In genomic region chr20:52235129-52235528, GRCh38 we compare ENCODE assay signal across 18 cellular contexts. TPM values are rescaled to one million over a fixed set of nuclear protein-coding genes. Genes with fewer than 3 reads are reported as not detected.
DNase-seq lines count a peak whose midpoint lies in the region; ATAC-seq and TF ChIP-seq lines count a peak whose summit lies in the region.
"Had no signal": no experiment of that assay in that cellular context is flagged by ENCODE, and none has a peak within 500 bp of the region (broad histone marks: within the 10 kb centered on the region; RNA-seq: fewer than 3 reads in every experiment).

No MANE protein-coding gene starts in this region.

- no peak overlapping the region for H3K4me3 Mint-ChIP-seq in osteocyte (ENCODE audit: unreplicated experiment)
- H3K4me3 Mint-ChIP-seq: CD14-positive monocyte; CD4-positive, CD25-positive, alpha-beta regulatory T cell had no signal

- H3K4me1 ChIP-seq in liver (ENCODE audit: control insufficient read depth in 4 of 4, insufficient read depth in 4 of 4, low read length in 3 of 4), result peaks cover 2 to 24% (median 13%) of the 10 kb centered on the region in 4 donors
- H3K4me1 ChIP-seq: BE2C had no signal

- no peaks in the 10 kb centered on the region for H3K27me3 ChIP-seq in liver (ENCODE audit: control insufficient read depth in 4 of 4, insufficient read depth in 4 of 4, low read length in 3 of 4)
- H3K27me3 ChIP-seq: BE2C, BLaER1 had no signal

- no peak overlapping the region for H3K9ac ChIP-seq in liver (ENCODE audit: low read depth in 1 of 2, low read length in 2 of 2)
- H3K9ac ChIP-seq: BLaER1 had no signal

- WGBS in liver, result 42% methylated on average over 4 of the region's 4 CpGs

- no peak overlapping the region for H3K27ac Mint-ChIP-seq in osteocyte (ENCODE audit: unreplicated experiment)
- H3K27ac Mint-ChIP-seq: CD14-positive monocyte; CD4-positive, alpha-beta memory T cell; CD4-positive, CD25-positive, alpha-beta regulatory T cell had no signal

- peak; percentile 80 for ATAC-seq in left lobe of liver
- ATAC-seq: A549 had no signal

- H3K4me1 Mint-ChIP-seq in osteocyte (ENCODE audit: unreplicated experiment), result peaks cover 4% of the 10 kb centered on the region
- H3K4me1 Mint-ChIP-seq: CD14-positive monocyte; CD4-positive, alpha-beta memory T cell; CD4-positive, CD25-positive, alpha-beta regulatory T cell had no signal

- DNase-seq in left lobe of liver (ENCODE audit: low spot score) (peak; percentile 76), osteocyte (ENCODE audit: extremely low spot score, unreplicated experiment) (peak; percentile 62), medulla oblongata (ENCODE audit: extremely low spot score) (no peak), anterior cingulate cortex (lab: John Stamatoyannopoulos, UW) (no peak), NCI-H1694 treated with DMSO at 0.1 percent for 48 hours (lab: John Stamatoyannopoulos, UW) (no peak)
- DNase-seq: BE2C; C1 segment of cervical spinal cord; Caco-2; Calu3; CD4-positive, alpha-beta memory T cell; CD4-positive, CD25-positive, alpha-beta regulatory T cell; DMS79 treated with DMSO at 0.1 percent for 48 hours; GF-D8 had no signal

- H3K36me3 ChIP-seq in liver (ENCODE audit: control insufficient read depth in 4 of 4, insufficient read depth in 3 of 4, low read depth in 1 of 4, low read length in 3 of 4), result no peaks in the 10 kb centered on the region
- H3K36me3 ChIP-seq: BE2C, BLaER1 had no signal

- H3K9me3 Mint-ChIP-seq in osteocyte (ENCODE audit: unreplicated experiment), result no peaks in the 10 kb centered on the region

- no peak overlapping the region for H3K4me3 ChIP-seq in liver (ENCODE audit: low read depth in 1 of 3, low read length in 3 of 3)
- H3K4me3 ChIP-seq: A549, BLaER1 had no signal

- peak overlapping the region in 1 of 2 donors; percentile 56 for H3K27ac ChIP-seq in liver (ENCODE audit: low read depth in 1 of 2, low read length in 2 of 2)
- H3K27ac ChIP-seq: 22Rv1, A549, BLaER1 had no signal

- TF ChIP-seq RAD21 in liver (IDR thresholded peaks at IDR 0.05), result no peak

- no peaks in the 10 kb centered on the region for H3K36me3 Mint-ChIP-seq in osteocyte (ENCODE audit: unreplicated experiment)
- H3K36me3 Mint-ChIP-seq: CD14-positive monocyte; CD4-positive, alpha-beta memory T cell; CD4-positive, CD25-positive, alpha-beta regulatory T cell had no signal

- peaks cover 16% of the 10 kb centered on the region for H3K27me3 Mint-ChIP-seq in osteocyte (ENCODE audit: unreplicated experiment)

- H3K9me3 ChIP-seq in liver (ENCODE audit: control insufficient read depth in 4 of 4, low read length in 3 of 4), result no peaks in the 10 kb centered on the region
- H3K9me3 ChIP-seq: A549, BE2C, BLaER1, Caco-2 had no signal

- no peak for TF ChIP-seq CTCF in liver (IDR thresholded peaks at IDR 0.05; ENCODE audit: low read depth, low read length, missing input control)
- TF ChIP-seq CTCF in osteocyte (IDR thresholded peaks at IDR 0.05), result no peak

TF ChIP-seq in liver, 16 proteins besides CTCF, POLR2A, EP300 and RAD21:
- TF ChIP-seq HNF4G (IDR thresholded peaks at IDR 0.05), result no peak
- no peak for TF ChIP-seq FOXA2 (IDR thresholded peaks at IDR 0.05)
- TF ChIP-seq MAX (IDR thresholded peaks at IDR 0.05), result no peak
- TF ChIP-seq NR2F2 (IDR thresholded peaks at IDR 0.05), result no peak
- TF ChIP-seq HNF4A (conservative IDR thresholded peaks at IDR 0.05), result peak; percentile 7 to 45
- TF ChIP-seq EGR1 (IDR thresholded peaks at IDR 0.05; ENCODE audit: low read depth in 2 of 2), result no peak
- TF ChIP-seq ATF3 (IDR thresholded peaks at IDR 0.05), result no peak
- peak; percentile 35 to 80 for TF ChIP-seq RXRA (IDR thresholded peaks at IDR 0.05)
- no peak for TF ChIP-seq GABPA (IDR thresholded peaks at IDR 0.05 in 1 of 2, conservative IDR thresholded peaks at IDR 0.05 in 1 of 2)
- TF ChIP-seq, protein P1, sequence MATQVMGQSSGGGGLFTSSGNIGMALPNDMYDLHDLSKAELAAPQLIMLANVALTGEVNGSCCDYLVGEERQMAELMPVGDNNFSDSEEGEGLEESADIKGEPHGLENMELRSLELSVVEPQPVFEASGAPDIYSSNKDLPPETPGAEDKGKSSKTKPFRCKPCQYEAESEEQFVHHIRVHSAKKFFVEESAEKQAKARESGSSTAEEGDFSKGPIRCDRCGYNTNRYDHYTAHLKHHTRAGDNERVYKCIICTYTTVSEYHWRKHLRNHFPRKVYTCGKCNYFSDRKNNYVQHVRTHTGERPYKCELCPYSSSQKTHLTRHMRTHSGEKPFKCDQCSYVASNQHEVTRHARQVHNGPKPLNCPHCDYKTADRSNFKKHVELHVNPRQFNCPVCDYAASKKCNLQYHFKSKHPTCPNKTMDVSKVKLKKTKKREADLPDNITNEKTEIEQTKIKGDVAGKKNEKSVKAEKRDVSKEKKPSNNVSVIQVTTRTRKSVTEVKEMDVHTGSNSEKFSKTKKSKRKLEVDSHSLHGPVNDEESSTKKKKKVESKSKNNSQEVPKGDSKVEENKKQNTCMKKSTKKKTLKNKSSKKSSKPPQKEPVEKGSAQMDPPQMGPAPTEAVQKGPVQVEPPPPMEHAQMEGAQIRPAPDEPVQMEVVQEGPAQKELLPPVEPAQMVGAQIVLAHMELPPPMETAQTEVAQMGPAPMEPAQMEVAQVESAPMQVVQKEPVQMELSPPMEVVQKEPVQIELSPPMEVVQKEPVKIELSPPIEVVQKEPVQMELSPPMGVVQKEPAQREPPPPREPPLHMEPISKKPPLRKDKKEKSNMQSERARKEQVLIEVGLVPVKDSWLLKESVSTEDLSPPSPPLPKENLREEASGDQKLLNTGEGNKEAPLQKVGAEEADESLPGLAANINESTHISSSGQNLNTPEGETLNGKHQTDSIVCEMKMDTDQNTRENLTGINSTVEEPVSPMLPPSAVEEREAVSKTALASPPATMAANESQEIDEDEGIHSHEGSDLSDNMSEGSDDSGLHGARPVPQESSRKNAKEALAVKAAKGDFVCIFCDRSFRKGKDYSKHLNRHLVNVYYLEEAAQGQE (IDR thresholded peaks at IDR 0.05), result no peak
- no peak for TF ChIP-seq FOXA1 (IDR thresholded peaks at IDR 0.05)
- TF ChIP-seq, protein P2, sequence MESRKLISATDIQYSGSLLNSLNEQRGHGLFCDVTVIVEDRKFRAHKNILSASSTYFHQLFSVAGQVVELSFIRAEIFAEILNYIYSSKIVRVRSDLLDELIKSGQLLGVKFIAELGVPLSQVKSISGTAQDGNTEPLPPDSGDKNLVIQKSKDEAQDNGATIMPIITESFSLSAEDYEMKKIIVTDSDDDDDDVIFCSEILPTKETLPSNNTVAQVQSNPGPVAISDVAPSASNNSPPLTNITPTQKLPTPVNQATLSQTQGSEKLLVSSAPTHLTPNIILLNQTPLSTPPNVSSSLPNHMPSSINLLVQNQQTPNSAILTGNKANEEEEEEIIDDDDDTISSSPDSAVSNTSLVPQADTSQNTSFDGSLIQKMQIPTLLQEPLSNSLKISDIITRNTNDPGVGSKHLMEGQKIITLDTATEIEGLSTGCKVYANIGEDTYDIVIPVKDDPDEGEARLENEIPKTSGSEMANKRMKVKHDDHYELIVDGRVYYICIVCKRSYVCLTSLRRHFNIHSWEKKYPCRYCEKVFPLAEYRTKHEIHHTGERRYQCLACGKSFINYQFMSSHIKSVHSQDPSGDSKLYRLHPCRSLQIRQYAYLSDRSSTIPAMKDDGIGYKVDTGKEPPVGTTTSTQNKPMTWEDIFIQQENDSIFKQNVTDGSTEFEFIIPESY (IDR thresholded peaks at IDR 0.05), result no peak
- no peak for TF ChIP-seq TAF1 (conservative IDR thresholded peaks at IDR 0.05)
- TF ChIP-seq YY1 (IDR thresholded peaks at IDR 0.05), result no peak
- TF ChIP-seq SP1 (IDR thresholded peaks at IDR 0.05), result no peak
- TF ChIP-seq JUND (IDR thresholded peaks at IDR 0.05), result no peak

RNA-seq across cellular contexts. Expression of gene ZFP64, which starts 43.5 kb away (rescaled TPM):
- total RNA-seq in left lobe of liver, result 5.7 TPM
- 1 to 10 TPM; 3.2 to 6.3 TPM for total RNA-seq in liver
- polyA plus RNA-seq in liver, result 1 to 10 TPM; 4.4 to 5.3 TPM
- total RNA-seq in osteocyte, result 18.5 and 21.0 TPM in 2 replicates

Comparison
In these comparisons a context has a peak if more than half of its experiments do, and no peak if none do; other contexts are left out.
1. DNase-seq: peak in left lobe of liver (single experiment) and osteocyte (single experiment); none in medulla oblongata (single experiment), anterior cingulate cortex (0 of 58) and NCI-H1694 treated with DMSO at 0.1 percent for 48 hours (single experiment).